Comparison of ENCODE assay signal across 8 cellular contexts in genomic region chr3:195990841-195991174, GRCh38.
DNase-seq lines count a peak whose midpoint lies in the region; ATAC-seq and TF ChIP-seq lines count a peak whose summit lies in the region.
"Not testable (repeated sequence)": the region's sequence is repeated elsewhere in the genome, so short reads cannot be mapped to it uniquely, and the experiment has no call there.

No MANE protein-coding gene starts in this region.

- not testable (repeated sequence) for H3K27ac ChIP-seq in HUES64 (ENCODE audit: low read depth, low read length); neutrophil; thymus (ENCODE audit: low read depth)
- H3K27ac ChIP-seq in ascending aorta (peak overlapping the region; percentile 59 to 68), esophagus (ENCODE audit: low read depth in 2 of 2, low read length in 1 of 2) (peak overlapping the region in 1 of 2 donors; percentile 59), left lung (peak overlapping the region in 1 of 2 donors; percentile 73)

- peak overlapping the region; percentile 78 to 84 for H3K4me3 Mint-ChIP-seq in CD14-positive monocyte
- peak overlapping the region; percentile 78 for H3K4me3 Mint-ChIP-seq in T-helper 1 cell treated with Interleukin-12 subunit alpha and Interleukin-12 subunit beta and Interleukin-4 antibody, amounts not matched to agents 30 μg/mL and 1 μg/mL, for 36 hours

- not testable (repeated sequence) for H3K4me1 ChIP-seq in HUES64 (ENCODE audit: insufficient read depth, low read length); ascending aorta; esophagus (ENCODE audit: control insufficient read depth in 2 of 2, insufficient read depth in 2 of 2, low read length in 1 of 2); left lung; neutrophil (ENCODE audit: control insufficient read depth in 1 of 2, insufficient read depth in 1 of 2, low read depth in 1 of 2, low read length in 1 of 2); thymus (ENCODE audit: control insufficient read depth, insufficient read depth, low read length)

- H3K4me3 ChIP-seq in HUES64 (ENCODE audit: low read length) (peak overlapping the region; percentile 76), ascending aorta (peak overlapping the region; percentile 63 to 66), esophagus (ENCODE audit: low read depth in 1 of 2, low read length in 2 of 2) (peak overlapping the region; percentile 52 to 70), left lung (peak overlapping the region; percentile 73 to 86), neutrophil (ENCODE audit: low read depth in 1 of 2, low read length in 1 of 2) (peak overlapping the region; percentile 72 to 94), thymus (ENCODE audit: low read length) (peak overlapping the region; percentile 63)

- not testable (repeated sequence) for H3K27me3 Mint-ChIP-seq in CD14-positive monocyte (ENCODE audit: low read depth in 3 of 3); T-helper 1 cell treated with Interleukin-12 subunit alpha and Interleukin-12 subunit beta and Interleukin-4 antibody, amounts not matched to agents 30 μg/mL and 1 μg/mL, for 36 hours (ENCODE audit: low read depth)

- intact Hi-C loops in CD14-positive monocyte (cut with micrococcal nuclease); ascending aorta (cut with DNase I); left lung (cut with DNase I): not testable (repeated sequence)

- not testable (repeated sequence) for TF ChIP-seq CTCF in CD14-positive monocyte (IDR thresholded peaks at IDR 0.05); ascending aorta (IDR thresholded peaks at IDR 0.05); left lung (IDR thresholded peaks at IDR 0.05); neutrophil (IDR thresholded peaks at IDR 0.05)

- WGBS in HUES64 = 72% methylated on average over 5 of the region's 7 CpGs
- WGBS in esophagus, 2 donors = 39 to 45% methylated on average over 7 of the region's 7 CpGs
- WGBS in thymus = 56% methylated on average over 7 of the region's 7 CpGs

- H3K36me3 Mint-ChIP-seq in CD14-positive monocyte; T-helper 1 cell treated with Interleukin-12 subunit alpha and Interleukin-12 subunit beta and Interleukin-4 antibody, amounts not matched to agents 30 μg/mL and 1 μg/mL, for 36 hours (ENCODE audit: low read depth): not testable (repeated sequence)

- not testable (repeated sequence) for H3K9me3 Mint-ChIP-seq in CD14-positive monocyte; T-helper 1 cell treated with Interleukin-12 subunit alpha and Interleukin-12 subunit beta and Interleukin-4 antibody, amounts not matched to agents 30 μg/mL and 1 μg/mL, for 36 hours

- not testable (repeated sequence) for ATAC-seq in left lung

- H3K27ac Mint-ChIP-seq in CD14-positive monocyte = peak overlapping the region in 5 of 7 donors; percentile 66 to 83 (median 68)
- peak overlapping the region; percentile 77 for H3K27ac Mint-ChIP-seq in T-helper 1 cell treated with Interleukin-12 subunit alpha and Interleukin-12 subunit beta and Interleukin-4 antibody, amounts not matched to agents 30 μg/mL and 1 μg/mL, for 36 hours

- not testable (repeated sequence) for H3K36me3 ChIP-seq in HUES64 (ENCODE audit: insufficient read depth, low read length); ascending aorta; esophagus (ENCODE audit: control insufficient read depth in 2 of 2, insufficient read depth in 2 of 2, low read length in 1 of 2); left lung; neutrophil; thymus (ENCODE audit: control insufficient read depth, insufficient read depth)

- not testable (repeated sequence) for H3K27me3 ChIP-seq in HUES64 (ENCODE audit: insufficient read depth, low read length); ascending aorta; esophagus (ENCODE audit: control insufficient read depth in 1 of 2, insufficient read depth in 2 of 2, low read length in 2 of 2); left lung; neutrophil; thymus (ENCODE audit: control insufficient read depth, insufficient read depth)

- H3K4me1 Mint-ChIP-seq in CD14-positive monocyte; T-helper 1 cell treated with Interleukin-12 subunit alpha and Interleukin-12 subunit beta and Interleukin-4 antibody, amounts not matched to agents 30 μg/mL and 1 μg/mL, for 36 hours (ENCODE audit: low read depth): not testable (repeated sequence)

- H3K9ac ChIP-seq in HUES64 (ENCODE audit: low read depth, low read length) = not testable (repeated sequence)

- not testable (repeated sequence) for H3K9me3 ChIP-seq in HUES64 (ENCODE audit: insufficient read depth, low read depth, low read length); ascending aorta; esophagus (ENCODE audit: control insufficient read depth in 2 of 2, insufficient read depth in 1 of 2, low read depth in 1 of 2, low read length in 1 of 2); left lung; neutrophil; thymus (ENCODE audit: control insufficient read depth)

- DNase-seq in CD14-positive monocyte (ENCODE audit: low spot score); ascending aorta (ENCODE audit: low spot score in 2 of 2); left lung: not testable (repeated sequence)
